ENCODE assay signal across 24 cellular contexts in genomic region chr9:135521608-135522095, GRCh38. TPM values are rescaled to one million over a fixed set of nuclear protein-coding genes. Genes with fewer than 3 reads are reported as not detected.
DNase-seq lines count a peak whose midpoint lies in the region; ATAC-seq and FAIRE-seq lines count a peak whose summit lies in the region.
"Had no signal": no experiment of that assay in that cellular context is flagged by ENCODE, and none has a peak within 500 bp of the region (broad histone marks: within the 10 kb centered on the region; RNA-seq: fewer than 3 reads in every experiment).

No MANE protein-coding gene starts in this region.

- no peak overlapping the region for H3K27ac Mint-ChIP-seq in activated naive CD4-positive, alpha-beta T cell treated with anti-CD3 and anti-CD28 coated beads, Interleukin-2, amount 10 ng/mL, durations not matched to agents 7 days and 5 days
- H3K27ac Mint-ChIP-seq in activated naive CD4-positive, alpha-beta T cell treated with anti-CD3 and anti-CD28 coated beads, Interleukin-2, amount 50 U/mL, for 72 hours: no peak overlapping the region
- H3K27ac Mint-ChIP-seq: CD4-positive, alpha-beta memory T cell had no signal

- intact Hi-C loops in posterior vena cava (cut with DNase I): no loop called here

- H3K27me3 Mint-ChIP-seq in activated naive CD4-positive, alpha-beta T cell treated with anti-CD3 and anti-CD28 coated beads, Interleukin-2, amount 10 ng/mL, durations not matched to agents 7 days and 5 days: peaks cover 5% of the 10 kb centered on the region

- no peaks in the 10 kb centered on the region for H3K36me3 Mint-ChIP-seq in activated naive CD4-positive, alpha-beta T cell treated with anti-CD3 and anti-CD28 coated beads, Interleukin-2, amount 10 ng/mL, durations not matched to agents 7 days and 5 days
- H3K36me3 Mint-ChIP-seq in activated naive CD4-positive, alpha-beta T cell treated with anti-CD3 and anti-CD28 coated beads, Interleukin-2, amount 50 U/mL, for 72 hours: no peaks in the 10 kb centered on the region
- H3K36me3 Mint-ChIP-seq: CD4-positive, alpha-beta memory T cell had no signal

- no peak for ATAC-seq in activated naive CD4-positive, alpha-beta T cell treated with anti-CD3 and anti-CD28 coated beads, Interleukin-2, amount 50 U/mL, for 72 hours
- ATAC-seq: Right ventricle myocardium inferior had no signal

- DNase-seq in activated naive CD4-positive, alpha-beta T cell treated with anti-CD3 and anti-CD28 coated beads, Interleukin-2, amount 10 ng/mL, durations not matched to agents 7 days and 5 days: peak; percentile 17
- no peak for DNase-seq in activated naive CD4-positive, alpha-beta T cell treated with anti-CD3 and anti-CD28 coated beads, Interleukin-2, amount 50 U/mL, for 72 hours (ENCODE audit: low spot score in 2 of 2)
- peak; percentile 2 for DNase-seq in iPS-NIHi7 (ENCODE audit: extremely low spot score)
- peak; percentile 59 for DNase-seq in posterior vena cava (ENCODE audit: low spot score)
- no peak for DNase-seq in NCI-H2196 treated with DMSO at 0.1 percent for 48 hours (lab: John Stamatoyannopoulos, UW; ENCODE audit: unreplicated experiment)
- DNase-seq in NCI-H524 treated with DMSO at 0.1 percent for 48 hours (lab: John Stamatoyannopoulos, UW): no peak
- no peak for DNase-seq in urothelium cell line (ENCODE audit: low spot score)
- DNase-seq: Caco-2; CD4-positive, alpha-beta memory T cell; DMS153; IMR-90; NCI-H1105; NCI-H2029 treated with DMSO at 0.1 percent for 48 hours; NCI-H2171; NCI-H526; OCI-M1 had no signal

- no peaks in the 10 kb centered on the region for H3K4me1 Mint-ChIP-seq in activated naive CD4-positive, alpha-beta T cell treated with anti-CD3 and anti-CD28 coated beads, Interleukin-2, amount 10 ng/mL, durations not matched to agents 7 days and 5 days
- H3K4me1 Mint-ChIP-seq: CD4-positive, alpha-beta memory T cell had no signal

- CTCF ChIA-PET in activated naive CD4-positive, alpha-beta T cell treated with anti-CD3 and anti-CD28 coated beads, Interleukin-2, amount 10 ng/mL, durations not matched to agents 7 days and 5 days (lab: Charles Lee): no interaction called here

- H3K9me3 Mint-ChIP-seq in activated naive CD4-positive, alpha-beta T cell treated with anti-CD3 and anti-CD28 coated beads, Interleukin-2, amount 10 ng/mL, durations not matched to agents 7 days and 5 days: no peaks in the 10 kb centered on the region
- H3K9me3 Mint-ChIP-seq in activated naive CD4-positive, alpha-beta T cell treated with anti-CD3 and anti-CD28 coated beads, Interleukin-2, amount 50 U/mL, for 72 hours: no peaks in the 10 kb centered on the region
- H3K9me3 Mint-ChIP-seq: CD4-positive, alpha-beta memory T cell had no signal

- no peak for FAIRE-seq in urothelium cell line (lab: Jason Lieb, UNC)
- FAIRE-seq: GM12892, GM18507, RCC 7860 had no signal

- H3K4me3 Mint-ChIP-seq in activated naive CD4-positive, alpha-beta T cell treated with anti-CD3 and anti-CD28 coated beads, Interleukin-2, amount 10 ng/mL, durations not matched to agents 7 days and 5 days: no peak overlapping the region
- H3K4me3 Mint-ChIP-seq: CD4-positive, alpha-beta memory T cell had no signal

RNA-seq across cellular contexts. Expression of gene LCN1, which starts 0.4 kb away (rescaled TPM):
- total RNA-seq in activated naive CD4-positive, alpha-beta T cell treated with anti-CD3 and anti-CD28 coated beads, Interleukin-2, amount 50 U/mL, for 72 hours: not detected
- 1 to 10 TPM in 1 of 2 donors, not detected in 1; 2.4 TPM for total RNA-seq in posterior vena cava
- total RNA-seq: A673; Caco-2; CD4-positive, alpha-beta memory T cell; G401; H4; IMR-90; Right ventricle myocardium inferior; SJSA1 had no signal

RNA-seq across cellular contexts. Expression of gene MRPS2, which starts 21.2 kb away (rescaled TPM):
- 10 to 100 TPM; 16.4 to 53.7 TPM for total RNA-seq in activated naive CD4-positive, alpha-beta T cell treated with anti-CD3 and anti-CD28 coated beads, Interleukin-2, amount 50 U/mL, for 72 hours
- total RNA-seq in posterior vena cava: 10 to 100 TPM; 15.9 to 16.3 TPM

RNA-seq across cellular contexts. Expression of gene OBP2A, which starts 24.3 kb away (rescaled TPM):
- total RNA-seq in activated naive CD4-positive, alpha-beta T cell treated with anti-CD3 and anti-CD28 coated beads, Interleukin-2, amount 50 U/mL, for 72 hours: not detected
- not detected for total RNA-seq in posterior vena cava
- total RNA-seq: A673; Caco-2; CD4-positive, alpha-beta memory T cell; G401; H4; IMR-90; Right ventricle myocardium inferior; SJSA1 had no signal

RNA-seq across cellular contexts. Expression of gene PAEP, which starts 39.9 kb away (rescaled TPM):
- total RNA-seq in activated naive CD4-positive, alpha-beta T cell treated with anti-CD3 and anti-CD28 coated beads, Interleukin-2, amount 50 U/mL, for 72 hours: not detected
- not detected for total RNA-seq in posterior vena cava
- total RNA-seq: A673; Caco-2; CD4-positive, alpha-beta memory T cell; G401; IMR-90; Right ventricle myocardium inferior; SJSA1 had no signal

RNA-seq across cellular contexts. Expression of gene PPP1R26, which starts 42.1 kb away (rescaled TPM):
- total RNA-seq in activated naive CD4-positive, alpha-beta T cell treated with anti-CD3 and anti-CD28 coated beads, Interleukin-2, amount 50 U/mL, for 72 hours: under 1 TPM; 0.14 to 0.54 TPM
- 1 to 10 TPM; 8.0 to 8.9 TPM for total RNA-seq in posterior vena cava

Comparison
In these comparisons a context has a peak if more than half of its experiments do, and no peak if none do; other contexts are left out.
1. DNase-seq: peak in activated naive CD4-positive, alpha-beta T cell treated with anti-CD3 and anti-CD28 coated beads, Interleukin-2, amount 10 ng/mL, durations not matched to agents 7 days and 5 days (single experiment), iPS-NIHi7 (single experiment) and posterior vena cava (single experiment); none in activated naive CD4-positive, alpha-beta T cell treated with anti-CD3 and anti-CD28 coated beads, Interleukin-2, amount 50 U/mL, for 72 hours (0 of 2), NCI-H2196 treated with DMSO at 0.1 percent for 48 hours (single experiment), NCI-H524 treated with DMSO at 0.1 percent for 48 hours (single experiment) and urothelium cell line (single experiment).